ENCODE assay signal across 8 cellular contexts in the genomic region with DNA sequence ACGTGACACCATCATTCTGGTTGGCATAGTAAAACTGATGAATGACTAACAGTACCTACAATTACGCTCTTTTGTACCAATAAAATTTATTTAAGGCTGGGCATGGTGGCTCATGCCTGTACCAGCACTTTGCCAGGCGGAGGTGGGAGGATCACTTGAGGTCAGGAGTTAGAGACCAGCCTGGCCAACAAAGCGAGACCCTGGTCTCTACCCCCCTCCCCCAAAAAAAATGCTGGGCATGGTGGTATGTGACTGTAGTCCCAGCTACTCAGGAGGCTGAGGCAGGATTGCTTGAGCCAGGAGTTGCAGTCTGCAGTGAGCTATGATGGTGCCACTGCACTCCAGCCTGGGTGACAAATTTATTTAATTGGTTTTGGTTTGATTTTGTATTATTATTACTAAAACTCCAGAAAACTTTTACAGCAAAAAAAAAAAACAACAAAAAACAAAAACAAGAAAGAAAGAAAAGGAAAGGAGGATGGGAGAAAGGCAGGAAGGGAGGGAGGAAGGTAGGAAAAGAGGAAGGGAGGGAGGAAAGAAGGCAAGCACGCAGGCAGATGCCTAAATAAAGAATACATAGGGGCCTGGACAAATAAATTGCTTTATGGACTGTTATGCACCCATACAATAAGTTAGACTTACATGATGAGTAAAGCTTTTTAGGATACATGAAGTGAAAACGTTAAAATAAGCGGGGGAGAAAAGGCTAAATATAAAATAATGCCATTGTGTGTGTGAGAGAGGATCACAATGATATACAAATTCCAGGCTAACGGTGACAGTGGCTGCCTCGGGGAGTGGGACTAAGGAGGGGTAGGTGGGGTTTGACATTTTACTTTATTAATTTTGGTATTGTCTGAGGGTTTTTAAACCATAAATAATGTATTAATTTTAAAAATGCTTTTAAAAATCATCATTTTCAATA. TPM values are rescaled to one million over a fixed set of nuclear protein-coding genes. Genes with fewer than 3 reads are reported as not detected.
A peak's percentile ranks its signal among the peaks of the same experiment; 100 is the strongest.
DNase-seq lines count a peak whose midpoint lies in the region; ATAC-seq and TF ChIP-seq lines count a peak whose summit lies in the region.

No MANE protein-coding gene starts in this region.

- H3K27me3 ChIP-seq in Caco-2 (replicated peaks; ENCODE audit: control insufficient read depth, insufficient read depth, low read length), result peaks cover 1% of the 10 kb centered on the region; the same call in 1 of the 2 replicates
- H3K27me3 ChIP-seq in endocrine pancreas (ENCODE audit: control insufficient read depth, insufficient read depth, low read length), result peaks cover 3% of the 10 kb centered on the region

- TF ChIP-seq CTCF in Caco-2 (IDR thresholded peaks at IDR 0.05; ENCODE audit: insufficient read depth in 1 of 2, low read depth in 1 of 2, low read length in 1 of 2, severe bottlenecking in 1 of 2, unreplicated experiment in 1 of 2) (no peak), NB4 (IDR thresholded peaks at IDR 0.05; ENCODE audit: low read depth, low read length) (no peak), omental fat pad (IDR thresholded peaks at IDR 0.05) (no peak)

- peaks cover 9% of the 10 kb centered on the region for H3K4me1 Mint-ChIP-seq in Caco-2 (ENCODE audit: low read depth, unreplicated experiment)

- H3K4me1 ChIP-seq in Caco-2, result peaks cover 5% of the 10 kb centered on the region; the same call in 1 of the 2 replicates
- H3K4me1 ChIP-seq in endocrine pancreas (ENCODE audit: control insufficient read depth, insufficient read depth, low read length), result peaks cover 3% of the 10 kb centered on the region

- ATAC-seq in omental fat pad (ENCODE audit: low FRiP score), result peak; percentile 8
- no peak for ATAC-seq in HG03097 (IDR thresholded peaks at IDR 0.05; ENCODE audit: low FRiP score, unreplicated experiment)

- peak overlapping the region; percentile 82 for H3K27ac Mint-ChIP-seq in Caco-2 (ENCODE audit: unreplicated experiment)

- H3K4me3 ChIP-seq in Caco-2 (ENCODE audit: low read depth, low read length), result peak overlapping the region; percentile 72
- H3K4me3 ChIP-seq in NB4 (ENCODE audit: low read depth, low read length), result peak overlapping the region; percentile 93
- peak overlapping the region; percentile 68 for H3K4me3 ChIP-seq in endocrine pancreas (ENCODE audit: control insufficient read depth, insufficient read depth, low read length)

- DNase-seq in Caco-2, result no peak
- DNase-seq in NB4 (ENCODE audit: low read depth), result no peak
- DNase-seq in omental fat pad (ENCODE audit: low spot score), result no peak
- no peak for DNase-seq in hypothalamus (lab: John Stamatoyannopoulos, UW)
- no peak for DNase-seq in AG08396 (ENCODE audit: low spot score)
- DNase-seq in stimulated activated CD4-positive, alpha-beta T cell treated with anti-CD3 and anti-CD28 coated beads, Interleukin-4, amount 100 ng/mL, for 4 hours, result no peak

- H3K9me3 Mint-ChIP-seq in Caco-2 (ENCODE audit: unreplicated experiment), result no peaks in the 10 kb centered on the region

- H3K27me3 Mint-ChIP-seq in Caco-2 (ENCODE audit: insufficient read depth, unreplicated experiment), result no peaks in the 10 kb centered on the region

- H3K9me3 ChIP-seq in Caco-2, result no peaks in the 10 kb centered on the region
- no peaks in the 10 kb centered on the region for H3K9me3 ChIP-seq in endocrine pancreas (ENCODE audit: control insufficient read depth, low read length)

- peaks cover 22% of the 10 kb centered on the region for H3K36me3 Mint-ChIP-seq in Caco-2 (ENCODE audit: insufficient read depth, unreplicated experiment)

- CTCF ChIA-PET in Caco-2 (lab: Charles Lee), result no interaction called here

- intact Hi-C loops in Caco-2 (cut with micrococcal nuclease; ENCODE audit: unreplicated experiment), result loop anchor here (1.0 to 2.0 kb wide), 4 partner anchors 28 to 158 kb away; partner anchors contain the start of genes ZKSCAN4 and ZSCAN26

- peak overlapping the region; percentile 68 for H3K9ac ChIP-seq in endocrine pancreas (ENCODE audit: control insufficient read depth, insufficient read depth, low read length)

- TF ChIP-seq POLR2A in NB4 (IDR thresholded peaks at IDR 0.05; ENCODE audit: extremely low read depth, insufficient read length), result no peak

- peak overlapping the region; percentile 96 for H3K4me3 Mint-ChIP-seq in Caco-2 (ENCODE audit: unreplicated experiment)

- H3K36me3 ChIP-seq in Caco-2 (ENCODE audit: control insufficient read depth, insufficient read depth, low read length), result no peaks in the 10 kb centered on the region
- no peaks in the 10 kb centered on the region for H3K36me3 ChIP-seq in endocrine pancreas (ENCODE audit: control insufficient read depth, insufficient read depth, low read length)

- TSS peak; percentile 57 for BruUV-seq in Caco-2 (replicated peaks; lab: Mats Ljungman, UMichigan)

- POLR2A ChIA-PET in Caco-2 (lab: Charles Lee), result interaction anchor here (0.7 kb wide), 1 partner anchor 358 kb away, joined by 3 read pairs; no protein-coding TSS in a partner anchor

RNA-seq across cellular contexts. Expression of gene ZSCAN9, which starts 0.7 kb away (rescaled TPM):
- total RNA-seq in Caco-2 (2022) (13.7 and 13.9 TPM in 2 replicates), omental fat pad (10 to 100 TPM in 3 of 4 donors, 1 to 10 TPM in 1; 6.3 to 16.6 (median 12.2) TPM)

RNA-seq across cellular contexts. Expression of gene ZKSCAN4, which starts 27.7 kb away (rescaled TPM):
- total RNA-seq in Caco-2 (2022) (5.0 and 5.5 TPM in 2 replicates), omental fat pad (1 to 10 TPM; 1.3 to 6.0 (median 3.2) TPM)

RNA-seq across cellular contexts. Expression of gene NKAPL, which starts 34.7 kb away (rescaled TPM):
- total RNA-seq in Caco-2 (2022), result not detected in 2 replicates
- 1 to 10 TPM; 1.3 to 4.4 (median 2.4) TPM for total RNA-seq in omental fat pad

RNA-seq across cellular contexts. Expression of gene ZSCAN26, which starts 42.5 kb away (rescaled TPM):
- total RNA-seq in Caco-2 (2022) (7.2 and 7.8 TPM in 2 replicates), omental fat pad (10 to 100 TPM; 11.4 to 19.5 (median 14.8) TPM)

RNA-seq across cellular contexts. Expression of gene PGBD1, which starts 57.0 kb away (rescaled TPM):
- total RNA-seq in Caco-2 (2022) (3.6 and 3.8 TPM in 2 replicates), omental fat pad (1 to 10 TPM; 3.0 to 5.4 (median 4.4) TPM)
